Comparison of ENCODE assay signal across 8 cellular contexts in genomic region chr6:136846046-136846445, GRCh38. TPM values are rescaled to one million over a fixed set of nuclear protein-coding genes. Genes with fewer than 3 reads are reported as not detected.
A peak's percentile ranks its signal among the peaks of the same experiment; 100 is the strongest.
DNase-seq lines count a peak whose midpoint lies in the region; ATAC-seq and TF ChIP-seq lines count a peak whose summit lies in the region.

No MANE protein-coding gene starts in this region.

- H3K4me3 ChIP-seq in DOHH2 (ENCODE audit: low read length) = no peak overlapping the region
- H3K4me3 ChIP-seq in sigmoid colon = no peak overlapping the region

- H3K4me1 ChIP-seq in DOHH2 (ENCODE audit: control insufficient read depth, low read length) (no peaks in the 10 kb centered on the region), sigmoid colon (peaks cover 0 to 8% (median 7%) of the 10 kb centered on the region in 4 donors)

- H3K27me3 ChIP-seq in DOHH2 (ENCODE audit: control insufficient read depth, low read length) = no peaks in the 10 kb centered on the region
- no peaks in the 10 kb centered on the region for H3K27me3 ChIP-seq in sigmoid colon

- peak; percentile 56 for TF ChIP-seq CTCF in DOHH2 (IDR thresholded peaks at IDR 0.05; ENCODE audit: low read depth, low read length, poor library complexity, severe bottlenecking)
- peak; percentile 75 for TF ChIP-seq CTCF in WTC11 (IDR thresholded peaks at IDR 0.05)
- peak in 3 of 4 experiments; percentile 36 to 64 (median 39) for TF ChIP-seq CTCF in sigmoid colon (IDR thresholded peaks at IDR 0.05)

- 44 to 53% methylated on average over 3 of the region's 3 CpGs for WGBS in sigmoid colon, 2 donors

- H3K27me3 Mint-ChIP-seq in WTC11 (ENCODE audit: low read depth) = no peaks in the 10 kb centered on the region
- H3K27me3 Mint-ChIP-seq in activated T-helper 1 cell treated with anti-CD3 and anti-CD28 coated beads, Interleukin-12 subunit alpha, Interleukin-12 subunit beta, Interleukin-2, Interleukin-4 antibody, amounts not matched to agents 30 ng/mL and 10 ng/mL and 1 ng/mL, durations not matched to agents 14 hours and 24 hours and 36 hours (ENCODE audit: insufficient read depth) = no peaks in the 10 kb centered on the region

- ATAC-seq in WTC11 = no peak

- no peak for TF ChIP-seq EP300 in sigmoid colon (IDR thresholded peaks at IDR 0.05)

- POLR2A ChIA-PET in WTC11 (lab: Charles Lee) = no interaction called here

- H3K9me3 Mint-ChIP-seq in WTC11 = no peaks in the 10 kb centered on the region
- H3K9me3 Mint-ChIP-seq in activated T-helper 1 cell treated with anti-CD3 and anti-CD28 coated beads, Interleukin-12 subunit alpha, Interleukin-12 subunit beta, Interleukin-2, Interleukin-4 antibody, amounts not matched to agents 30 ng/mL and 10 ng/mL and 1 ng/mL, durations not matched to agents 14 hours and 24 hours and 36 hours = peaks cover 9% of the 10 kb centered on the region

- peaks cover 19% of the 10 kb centered on the region for H3K36me3 Mint-ChIP-seq in WTC11
- peaks cover 12% of the 10 kb centered on the region for H3K36me3 Mint-ChIP-seq in activated T-helper 1 cell treated with anti-CD3 and anti-CD28 coated beads, Interleukin-12 subunit alpha, Interleukin-12 subunit beta, Interleukin-2, Interleukin-4 antibody, amounts not matched to agents 30 ng/mL and 10 ng/mL and 1 ng/mL, durations not matched to agents 14 hours and 24 hours and 36 hours (ENCODE audit: low read depth)

- H3K27ac Mint-ChIP-seq in WTC11 = no peak overlapping the region
- no peak overlapping the region for H3K27ac Mint-ChIP-seq in activated T-helper 1 cell treated with anti-CD3 and anti-CD28 coated beads, Interleukin-12 subunit alpha, Interleukin-12 subunit beta, Interleukin-2, Interleukin-4 antibody, amounts not matched to agents 30 ng/mL and 10 ng/mL and 1 ng/mL, durations not matched to agents 14 hours and 24 hours and 36 hours

- H3K4me1 Mint-ChIP-seq in WTC11 = peaks cover 3% of the 10 kb centered on the region
- no peaks in the 10 kb centered on the region for H3K4me1 Mint-ChIP-seq in activated T-helper 1 cell treated with anti-CD3 and anti-CD28 coated beads, Interleukin-12 subunit alpha, Interleukin-12 subunit beta, Interleukin-2, Interleukin-4 antibody, amounts not matched to agents 30 ng/mL and 10 ng/mL and 1 ng/mL, durations not matched to agents 14 hours and 24 hours and 36 hours (ENCODE audit: low read depth)

- no peak overlapping the region for H3K4me3 Mint-ChIP-seq in WTC11
- H3K4me3 Mint-ChIP-seq in activated T-helper 1 cell treated with anti-CD3 and anti-CD28 coated beads, Interleukin-12 subunit alpha, Interleukin-12 subunit beta, Interleukin-2, Interleukin-4 antibody, amounts not matched to agents 30 ng/mL and 10 ng/mL and 1 ng/mL, durations not matched to agents 14 hours and 24 hours and 36 hours = no peak overlapping the region

- DNase-seq in ACHN (peak; percentile 56), NCI-H1105 treated with DMSO at 0.1 percent for 48 hours (lab: John Stamatoyannopoulos, UW) (peak; percentile 65), WTC11 (ENCODE audit: low spot score) (peak; percentile 19), foreskin melanocyte (peak; percentile 5), sigmoid colon (no peak), ureter (ENCODE audit: low spot score) (no peak)
- DNase-seq in activated T-helper 1 cell treated with anti-CD3 and anti-CD28 coated beads, Interleukin-12 subunit alpha, Interleukin-12 subunit beta, Interleukin-2, Interleukin-4 antibody, amounts not matched to agents 30 ng/mL and 10 ng/mL and 1 ng/mL, durations not matched to agents 14 hours and 24 hours and 36 hours (ENCODE audit: low spot score) = no peak

- no peak overlapping the region for H3K4me2 ChIP-seq in DOHH2 (ENCODE audit: low read length)

- H4K20me1 ChIP-seq in DOHH2 (ENCODE audit: control insufficient read depth, insufficient read depth, low read depth, low read length) = no peaks in the 10 kb centered on the region

- no peak overlapping the region for H3K27ac ChIP-seq in DOHH2 (ENCODE audit: low read depth, low read length)
- H3K27ac ChIP-seq in sigmoid colon = no peak overlapping the region

- H3K9me3 ChIP-seq in DOHH2 (ENCODE audit: control insufficient read depth, insufficient read depth, low read length) = no peaks in the 10 kb centered on the region
- H3K9me3 ChIP-seq in sigmoid colon = no peaks in the 10 kb centered on the region

- CTCF ChIA-PET in WTC11 (lab: Charles Lee) = interaction anchor here (0.6 to 1.5 kb wide), 11 partner anchors 9 to 248 kb away, joined by 3 to 6 read pairs (median 3); partner anchors contain the start of genes MAP3K5 and SLC35D3

- no peaks in the 10 kb centered on the region for H3K36me3 ChIP-seq in DOHH2 (ENCODE audit: control insufficient read depth, low read length)
- no peaks in the 10 kb centered on the region for H3K36me3 ChIP-seq in sigmoid colon

- H3K9me2 ChIP-seq in DOHH2 (replicated peaks; ENCODE audit: control insufficient read depth, low read length) = no peaks in the 10 kb centered on the region

- no peaks in the 10 kb centered on the region for H3K79me2 ChIP-seq in DOHH2 (ENCODE audit: control insufficient read depth, low read length)

- in situ Hi-C loops in ACHN (cut with HindIII; ENCODE audit: low pct_ligation_motif_present, low pct_unique_long_range_greater_than_20kb, low sequenced_read_pairs) = no loop called here

- no peak for TF ChIP-seq POLR2A in sigmoid colon (IDR thresholded peaks at IDR 0.05)

- no peaks in the 10 kb centered on the region for H3F3A ChIP-seq in DOHH2 (ENCODE audit: control insufficient read depth, insufficient read depth)

- intact Hi-C loops in sigmoid colon (cut with DNase I) = no loop called here
- intact Hi-C loops in activated T-helper 1 cell treated with anti-CD3 and anti-CD28 coated beads, Interleukin-12 subunit alpha, Interleukin-12 subunit beta, Interleukin-2, Interleukin-4 antibody, amounts not matched to agents 30 ng/mL and 10 ng/mL and 1 ng/mL, durations not matched to agents 14 hours and 24 hours and 36 hours (cut with micrococcal nuclease) = loop anchor here (2.0 to 5.0 kb wide), 4 partner anchors 77 to 795 kb away; partner anchors contain the start of gene SLC35D3

TF ChIP-seq in WTC11, 78 proteins besides CTCF, POLR2A, EP300 and RAD21 (continues in another document):
- TF ChIP-seq ARID4B (CRISPR knock-in tag; IDR thresholded peaks at IDR 0.05; ENCODE audit: borderline replicate concordance) = no peak

RNA-seq across cellular contexts. Expression of gene PEX7, which starts 23.7 kb away (rescaled TPM):
- 9.8 to 12.1 TPM (median 11.8 TPM) in 3 replicates for total RNA-seq in WTC11 (2021)
- 1 to 10 TPM; 2.9 to 7.1 (median 5.5) TPM for total RNA-seq in sigmoid colon
- polyA plus RNA-seq in sigmoid colon = 10 to 100 TPM in 2 of 3 donors, 1 to 10 TPM in 1; 6.9 to 15.0 (median 12.9) TPM
- total RNA-seq in ureter = 10.7 TPM
- total RNA-seq in activated T-helper 1 cell treated with anti-CD3 and anti-CD28 coated beads, Interleukin-12 subunit alpha, Interleukin-12 subunit beta, Interleukin-2, Interleukin-4 antibody, amounts not matched to agents 30 ng/mL and 10 ng/mL and 1 ng/mL, durations not matched to agents 14 hours and 24 hours and 36 hours = 3.7 and 4.2 TPM in 2 replicates

RNA-seq across cellular contexts. Expression of gene MAP3K5, which starts 53.8 kb away (rescaled TPM):
- 1.6 to 1.9 TPM (median 1.7 TPM) in 3 replicates for total RNA-seq in WTC11 (2021)
- 10 to 100 TPM in 2 of 4 donors, 1 to 10 TPM in 2; 8.9 to 17.8 (median 10.3) TPM for total RNA-seq in sigmoid colon
- polyA plus RNA-seq in sigmoid colon = 10 to 100 TPM in 1 of 3 donors, 1 to 10 TPM in 2; 7.4 to 11.4 (median 8.6) TPM
- total RNA-seq in ureter = 54.6 TPM
- total RNA-seq in activated T-helper 1 cell treated with anti-CD3 and anti-CD28 coated beads, Interleukin-12 subunit alpha, Interleukin-12 subunit beta, Interleukin-2, Interleukin-4 antibody, amounts not matched to agents 30 ng/mL and 10 ng/mL and 1 ng/mL, durations not matched to agents 14 hours and 24 hours and 36 hours = 12.2 and 13.4 TPM in 2 replicates

Comparison
In these comparisons a context has a peak if more than half of its experiments do, and no peak if none do; other contexts are left out.
1. DNase-seq: peak in ACHN (single experiment), NCI-H1105 treated with DMSO at 0.1 percent for 48 hours (single experiment), WTC11 (single experiment) and foreskin melanocyte (single experiment); none in sigmoid colon (single experiment), ureter (single experiment) and activated T-helper 1 cell treated with anti-CD3 and anti-CD28 coated beads, Interleukin-12 subunit alpha, Interleukin-12 subunit beta, Interleukin-2, Interleukin-4 antibody, amounts not matched to agents 30 ng/mL and 10 ng/mL and 1 ng/mL, durations not matched to agents 14 hours and 24 hours and 36 hours (single experiment).
2. Peak in every context shown above with its lines, with median percentiles within 50 percentile points of each other: CTCF ChIP-seq.